In genomic region chr17:7336240-7337175, GRCh38 we compare ENCODE assay signal across 9 cellular contexts. TPM values are rescaled to one million over a fixed set of nuclear protein-coding genes. Genes with fewer than 3 reads are reported as not detected.
DNase-seq lines count a peak whose midpoint lies in the region; ATAC-seq and TF ChIP-seq lines count a peak whose summit lies in the region.
"Had no signal": no experiment of that assay in that cellular context is flagged by ENCODE, and none has a peak within 500 bp of the region (broad histone marks: within the 10 kb centered on the region; RNA-seq: fewer than 3 reads in every experiment).

TSS of gene ACAP1 (plus strand) at chr17:7336529. CDS start at chr17:7336735, 206 bp downstream.

- no peak for TF ChIP-seq POLR2A in Peyer's patch (IDR thresholded peaks at IDR 0.05)

- H3K27me3 ChIP-seq in right atrium auricular region: no peaks in the 10 kb centered on the region
- H3K27me3 ChIP-seq in Peyer's patch: no peaks in the 10 kb centered on the region
- H3K27me3 ChIP-seq in muscle layer of duodenum (ENCODE audit: low read depth, low read length): peaks cover 4% of the 10 kb centered on the region
- no peaks in the 10 kb centered on the region for H3K27me3 ChIP-seq in thymus (ENCODE audit: control insufficient read depth, insufficient read depth)

- no peak within 1 kb of the TSS for H3K27ac ChIP-seq in right atrium auricular region
- peak within 1 kb of the TSS; percentile 62 to 94 (median 84) for H3K27ac ChIP-seq in Peyer's patch
- H3K27ac ChIP-seq in muscle layer of duodenum (ENCODE audit: low read length): no peak within 1 kb of the TSS
- peak within 1 kb of the TSS; percentile 94 for H3K27ac ChIP-seq in thymus (ENCODE audit: low read depth)
- H3K27ac ChIP-seq: A549 had no signal

- H3K9me3 ChIP-seq in right atrium auricular region (no peaks in the 10 kb centered on the region), Peyer's patch (no peaks in the 10 kb centered on the region), muscle layer of duodenum (ENCODE audit: control insufficient read depth in 1 of 2, low read length in 2 of 2) (no peaks in the 10 kb centered on the region), thymus (ENCODE audit: control insufficient read depth) (no peaks in the 10 kb centered on the region)
- H3K9me3 ChIP-seq: A549 had no signal

- TF ChIP-seq CTCF in right atrium auricular region (IDR thresholded peaks at IDR 0.05) (no peak), Peyer's patch (IDR thresholded peaks at IDR 0.05) (no peak)

- 5% methylated on average over 17 of the region's 17 CpGs for WGBS in thymus

- H3K4me3 ChIP-seq in right atrium auricular region (peak within 1 kb of the TSS in 1 of 2 donors; percentile 17), Peyer's patch (peak within 1 kb of the TSS; percentile 48 to 70 (median 51)), muscle layer of duodenum (ENCODE audit: low read depth in 1 of 2, low read length in 2 of 2) (peak within 1 kb of the TSS; percentile 37 to 42), thymus (ENCODE audit: low read length) (peak within 1 kb of the TSS; percentile 78)
- H3K4me3 ChIP-seq: A549 had no signal

- intact Hi-C loops in Right ventricle myocardium inferior (cut with DNase I): no loop called here

- H3K4me1 ChIP-seq in right atrium auricular region (no peaks in the 10 kb centered on the region), Peyer's patch (peaks cover 0 to 16% (median 8%) of the 10 kb centered on the region in 4 donors), muscle layer of duodenum (ENCODE audit: control insufficient read depth in 1 of 2, insufficient read depth in 2 of 2, low read length in 2 of 2) (no peaks in the 10 kb centered on the region), thymus (ENCODE audit: control insufficient read depth, insufficient read depth, low read length) (peaks cover 22% of the 10 kb centered on the region)

- peak; percentile 83 for DNase-seq in Right ventricle myocardium inferior (ENCODE audit: missing footprints)
- no peak for DNase-seq in right atrium auricular region (ENCODE audit: low spot score)
- DNase-seq in Peyer's patch: peak in 2 of 3 donors; percentile 94 to 95
- DNase-seq in activated naive CD4-positive, alpha-beta T cell (lab: John Stamatoyannopoulos, UW): peak; percentile 36 to 89 (median 66)
- DNase-seq in globus pallidus (ENCODE audit: low spot score): no peak
- no peak for DNase-seq in NCI-H1694 (lab: John Stamatoyannopoulos, UW)

- H3K36me3 ChIP-seq in right atrium auricular region (no peaks in the 10 kb centered on the region), Peyer's patch (no peaks in the 10 kb centered on the region), muscle layer of duodenum (ENCODE audit: control insufficient read depth in 1 of 2, insufficient read depth in 2 of 2, low read length in 2 of 2) (no peaks in the 10 kb centered on the region), thymus (ENCODE audit: control insufficient read depth, insufficient read depth) (peaks cover 26% of the 10 kb centered on the region)

- peak; percentile 42 for ATAC-seq in Right ventricle myocardium inferior

RNA-seq across cellular contexts. Expression of gene ACAP1, which starts in this region (rescaled TPM):
- 14.0 TPM for total RNA-seq in Right ventricle myocardium inferior
- 1 to 10 TPM; 5.1 to 6.7 TPM for total RNA-seq in right atrium auricular region
- total RNA-seq in Peyer's patch: 100 to 1,000 TPM in 1 of 4 donors, 10 to 100 TPM in 3; 15.6 to 696 (median 24.0) TPM
- 364 TPM for polyA plus RNA-seq in thymus

Comparison
In these comparisons a context has a peak if more than half of its experiments do, and no peak if none do; other contexts are left out.
1. DNase-seq: peak in Right ventricle myocardium inferior (single experiment), Peyer's patch (2 of 3) and activated naive CD4-positive, alpha-beta T cell (4 of 4); none in right atrium auricular region (single experiment), globus pallidus (single experiment) and NCI-H1694 (single experiment).
2. H3K27ac ChIP-seq: peak in Peyer's patch (4 of 4) and thymus (single experiment); none in right atrium auricular region (0 of 2) and muscle layer of duodenum (single experiment).